10 cellular contexts compared by ENCODE assay signal in the genomic region with DNA sequence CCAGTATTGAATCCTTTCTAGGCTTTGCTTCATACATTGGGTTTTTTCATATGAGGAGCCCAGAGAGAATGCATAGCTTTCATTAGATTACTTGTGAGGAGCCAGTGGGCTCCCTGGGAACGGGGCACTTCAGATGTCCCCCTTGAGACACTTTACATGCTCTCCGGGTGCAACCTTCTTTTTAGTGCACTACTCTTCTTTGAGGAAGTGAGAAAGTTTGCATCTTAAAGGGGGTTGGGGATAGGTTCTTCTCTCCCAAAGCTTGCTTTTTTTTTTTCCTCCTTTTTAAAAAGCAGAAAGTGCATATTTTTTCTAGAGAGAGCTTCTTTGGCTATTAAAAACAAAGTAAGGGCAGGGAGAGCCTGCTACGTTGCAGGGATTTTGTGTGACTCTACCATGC. TPM values are rescaled to one million over a fixed set of nuclear protein-coding genes. Genes with fewer than 3 reads are reported as not detected.
DNase-seq lines count a peak whose midpoint lies in the region; ATAC-seq and TF ChIP-seq lines count a peak whose summit lies in the region.
"Had no signal": no experiment of that assay in that cellular context is flagged by ENCODE, and none has a peak within 500 bp of the region (broad histone marks: within the 10 kb centered on the region; RNA-seq: fewer than 3 reads in every experiment).

No MANE protein-coding gene starts in this region.

- H3K79me2 ChIP-seq in GM23248 (ENCODE audit: insufficient read depth) (peaks cover 52% of the 10 kb centered on the region), mammary epithelial cell (ENCODE audit: insufficient read depth, low read length) (peaks cover 80% of the 10 kb centered on the region)

- WGBS in GM23248 (ENCODE audit: low coverage in 1 of 2, low lambda C conversion rate in 2 of 2, missing lambda C conversion rate in 2 of 2), 2 experiments: 83 to 84% methylated on average over 3 of the region's 3 CpGs
- WGBS in mammary epithelial cell (ENCODE audit: low coverage, missing lambda C conversion rate): 96% methylated on average over 3 of the region's 3 CpGs

- peaks cover 7 to 19% (median 15%) of the 10 kb centered on the region in 5 donors for H3K36me3 Mint-ChIP-seq in naive thymus-derived CD4-positive, alpha-beta T cell

- peak; percentile 32 for ATAC-seq in GM18873 (IDR thresholded peaks at IDR 0.05; ENCODE audit: low FRiP score, unreplicated experiment)
- peak; percentile 38 for ATAC-seq in GM21619 (IDR thresholded peaks at IDR 0.05; ENCODE audit: unreplicated experiment)
- ATAC-seq in HG03520 (IDR thresholded peaks at IDR 0.05; ENCODE audit: unreplicated experiment): peak; percentile 17
- ATAC-seq in naive thymus-derived CD4-positive, alpha-beta T cell: no peak

- H3K4me2 ChIP-seq in GM23248 (ENCODE audit: unreplicated experiment): no peak overlapping the region
- no peak overlapping the region for H3K4me2 ChIP-seq in mammary epithelial cell (ENCODE audit: insufficient read depth, low read depth, low read length)

- in situ Hi-C loops in GM23248 (cut with MboI): no loop called here
- in situ Hi-C loops in mammary epithelial cell (cut with MboI; ENCODE audit: low sequenced_read_pairs in 2 of 2): no loop called here

- dilution Hi-C loops in mammary epithelial cell (cut with HindIII; ENCODE audit: low sequenced_read_pairs): no loop called here

- no peak overlapping the region for H3K27ac Mint-ChIP-seq in naive thymus-derived CD4-positive, alpha-beta T cell

- BruUV-seq in mammary epithelial cell (replicated peaks; lab: Mats Ljungman, UMichigan): no TSS peak

- CTCF ChIA-PET in naive thymus-derived CD4-positive, alpha-beta T cell (lab: Charles Lee): interaction anchor here (1.1 kb wide), 1 partner anchor 25 kb away, joined by 6 read pairs; no protein-coding TSS in a partner anchor
- CTCF ChIA-PET in mammary epithelial cell (lab: Charles Lee; ENCODE audit: low non-redundant PET): interaction anchor here (0.9 kb wide), 1 partner anchor 41 kb away, joined by 4 read pairs; no protein-coding TSS in a partner anchor

- POLR2A ChIA-PET in naive thymus-derived CD4-positive, alpha-beta T cell (lab: Charles Lee): interaction anchor here (0.5 to 2.1 kb wide), 5 partner anchors 12 to 626 kb away, joined by 3 to 6 read pairs (median 4); a partner anchor contains a TSS

- H3K4me1 ChIP-seq in naive thymus-derived CD4-positive, alpha-beta T cell (ENCODE audit: control insufficient read depth in 2 of 2, insufficient read depth in 2 of 2, low read length in 2 of 2): peaks cover 3 to 30% of the 10 kb centered on the region in 2 donors
- peaks cover 34% of the 10 kb centered on the region for H3K4me1 ChIP-seq in GM23248 (ENCODE audit: insufficient read depth)
- H3K4me1 ChIP-seq in mammary epithelial cell (ENCODE audit: insufficient read depth, low read length): peaks cover 11% of the 10 kb centered on the region

- H3K4me1 Mint-ChIP-seq in naive thymus-derived CD4-positive, alpha-beta T cell: peaks cover 42 to 88% (median 78%) of the 10 kb centered on the region in 7 donors

- H4K20me1 ChIP-seq in GM23248 (ENCODE audit: insufficient read depth) (no peaks in the 10 kb centered on the region), mammary epithelial cell (ENCODE audit: insufficient read depth, low read length) (no peaks in the 10 kb centered on the region)

- H3K36me3 ChIP-seq in naive thymus-derived CD4-positive, alpha-beta T cell (ENCODE audit: control insufficient read depth in 2 of 3, insufficient read depth in 3 of 3, low read length in 3 of 3): peaks cover 0 to 4% (median 0%) of the 10 kb centered on the region in 3 experiments
- H3K36me3 ChIP-seq in GM23248 (ENCODE audit: low read depth) (no peaks in the 10 kb centered on the region), mammary epithelial cell (ENCODE audit: insufficient read depth, low read length) (peaks cover 3% of the 10 kb centered on the region)
- H3K36me3 ChIP-seq: neutrophil had no signal

- peaks cover 25% of the 10 kb centered on the region for H3F3A ChIP-seq in GM23248 (ENCODE audit: insufficient read depth)

- H3K9me2 ChIP-seq in GM23248 (ENCODE audit: insufficient read depth): no peaks in the 10 kb centered on the region

- H3K9me3 ChIP-seq in naive thymus-derived CD4-positive, alpha-beta T cell (ENCODE audit: control insufficient read depth in 2 of 3, low read length in 3 of 3): no peaks in the 10 kb centered on the region
- H3K9me3 ChIP-seq in GM23248 (ENCODE audit: low read depth): no peaks in the 10 kb centered on the region
- H3K9me3 ChIP-seq in mammary epithelial cell (replicated peaks; ENCODE audit: insufficient read depth, low read length): no peaks in the 10 kb centered on the region
- H3K9me3 ChIP-seq: neutrophil had no signal

- intact Hi-C loops in naive thymus-derived CD4-positive, alpha-beta T cell (cut with micrococcal nuclease): loop anchor here (10.0 kb wide), 2 partner anchors 1711 to 1821 kb away; a partner anchor contains a TSS
- intact Hi-C loops in mammary epithelial cell (cut with micrococcal nuclease): no loop called here

- H3K9ac ChIP-seq in GM23248 (no peak overlapping the region), mammary epithelial cell (ENCODE audit: insufficient read depth, low read length) (no peak overlapping the region)

- no peak for DNase-seq in naive thymus-derived CD4-positive, alpha-beta T cell
- DNase-seq in GM23248 (no peak), kidney glomerular epithelial cell (lab: John Stamatoyannopoulos, UW) (no peak), NCI-H510A (lab: John Stamatoyannopoulos, UW) (no peak), mammary epithelial cell (no peak)
- DNase-seq: NCI-H1694 had no signal

- no peak overlapping the region for H3K27ac ChIP-seq in naive thymus-derived CD4-positive, alpha-beta T cell (ENCODE audit: low read depth, low read length)
- no peak overlapping the region for H3K27ac ChIP-seq in GM23248
- H3K27ac ChIP-seq in mammary epithelial cell (ENCODE audit: insufficient read depth, low read depth, low read length): no peak overlapping the region
- H3K27ac ChIP-seq: neutrophil had no signal

- H3K9me3 Mint-ChIP-seq in naive thymus-derived CD4-positive, alpha-beta T cell: no peaks in the 10 kb centered on the region

- H2AFZ ChIP-seq in GM23248 (no peak overlapping the region), mammary epithelial cell (ENCODE audit: low read depth, low read length) (no peak overlapping the region)

- TF ChIP-seq CTCF in mammary epithelial cell (conservative IDR thresholded peaks at IDR 0.05 in 1 of 2, IDR thresholded peaks at IDR 0.05 in 1 of 2; ENCODE audit: extremely low read depth in 1 of 2, insufficient read depth in 1 of 2, low read depth in 1 of 2, low read length in 2 of 2): no peak

- H3K27me3 ChIP-seq in naive thymus-derived CD4-positive, alpha-beta T cell (ENCODE audit: control insufficient read depth in 2 of 2, insufficient read depth in 2 of 2, low read length in 2 of 2): no peaks in the 10 kb centered on the region
- H3K27me3 ChIP-seq in GM23248 (replicated peaks; ENCODE audit: insufficient read depth) (no peaks in the 10 kb centered on the region), mammary epithelial cell (ENCODE audit: insufficient read depth, low read length) (no peaks in the 10 kb centered on the region)
- H3K27me3 ChIP-seq: neutrophil had no signal

- peak overlapping the region in 7 of 10 donors; percentile 0 to 50 (median 12) for H3K4me3 Mint-ChIP-seq in naive thymus-derived CD4-positive, alpha-beta T cell

- H3K27me3 Mint-ChIP-seq in naive thymus-derived CD4-positive, alpha-beta T cell: no peaks in the 10 kb centered on the region

- no peak overlapping the region for H3K4me3 ChIP-seq in naive thymus-derived CD4-positive, alpha-beta T cell (ENCODE audit: low read length)
- H3K4me3 ChIP-seq in GM23248 (no peak overlapping the region), mammary epithelial cell (replicated peaks in 1 of 3; ENCODE audit: insufficient read depth in 1 of 3, low read depth in 2 of 3, low read length in 3 of 3) (no peak overlapping the region)

RNA-seq across cellular contexts. Expression of a gene that starts 4.3 kb away (rescaled TPM):
- 10 to 100 TPM; 16.5 to 38.8 (median 29.7) TPM for total RNA-seq in naive thymus-derived CD4-positive, alpha-beta T cell
- 10 to 100 TPM; 43.0 to 45.1 TPM for polyA plus RNA-seq in naive thymus-derived CD4-positive, alpha-beta T cell
- total RNA-seq in GM23248 (2014; rRNA removed; shearing (Covaris generic)): 4.0 and 4.5 TPM in 2 replicates
- polyA plus RNA-seq in GM23248 (2016; fragmentation: Nextera tagmentation; extraction: Ambion mirVana): 30.1 and 30.8 TPM in 2 replicates
- total RNA-seq in mammary epithelial cell: 10 to 100 TPM; 48.6 to 65.2 TPM
- 42.9 TPM for polyA plus RNA-seq in mammary epithelial cell
- 41.5 TPM for polyA minus RNA-seq in mammary epithelial cell
